9 cellular contexts compared by ENCODE assay signal in the genomic region with DNA sequence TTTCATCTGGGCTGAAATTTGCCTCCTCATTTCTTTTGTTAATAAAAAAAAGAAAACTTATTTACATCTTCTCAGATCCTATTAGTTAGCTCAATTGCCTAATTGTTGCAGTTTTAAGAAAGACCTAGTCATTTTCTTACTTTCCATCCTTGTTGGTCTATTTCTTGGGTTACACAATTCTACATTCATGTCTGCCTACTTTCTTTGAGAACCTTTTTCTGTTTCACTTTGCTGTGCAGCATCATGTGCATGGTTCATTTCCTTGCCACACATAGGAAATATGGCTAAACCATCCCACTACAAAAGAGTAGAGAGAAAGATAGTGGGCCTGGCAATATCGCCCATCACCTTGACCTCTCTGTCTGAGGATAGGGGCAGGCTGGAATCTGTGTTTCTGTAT.
"Had no signal": no experiment of that assay in that cellular context is flagged by ENCODE, and none has a peak within 500 bp of the region (broad histone marks: within the 10 kb centered on the region; RNA-seq: fewer than 3 reads in every experiment).

No MANE protein-coding gene starts in this region.

- DNase-seq: GM23248, GOT3, H7, H9, HCEC 1CT, HFFc6 had no signal

- H3K36me3 ChIP-seq: HAP-1 had no signal

- H3K27ac ChIP-seq: GM23248 had no signal

- H3K4me2 ChIP-seq: GM23338 had no signal

- H3K9me3 ChIP-seq: HAP-1 had no signal

- H3K9ac ChIP-seq: GM23248 had no signal

- H3K4me3 ChIP-seq: GM23248, GM23338, HAP-1 had no signal

- H2AFZ ChIP-seq: GM23248, GM23338 had no signal

- ATAC-seq: GM23338, HCT116 had no signal
